Comparison of ENCODE assay signal across 12 cellular contexts in the genomic region with DNA sequence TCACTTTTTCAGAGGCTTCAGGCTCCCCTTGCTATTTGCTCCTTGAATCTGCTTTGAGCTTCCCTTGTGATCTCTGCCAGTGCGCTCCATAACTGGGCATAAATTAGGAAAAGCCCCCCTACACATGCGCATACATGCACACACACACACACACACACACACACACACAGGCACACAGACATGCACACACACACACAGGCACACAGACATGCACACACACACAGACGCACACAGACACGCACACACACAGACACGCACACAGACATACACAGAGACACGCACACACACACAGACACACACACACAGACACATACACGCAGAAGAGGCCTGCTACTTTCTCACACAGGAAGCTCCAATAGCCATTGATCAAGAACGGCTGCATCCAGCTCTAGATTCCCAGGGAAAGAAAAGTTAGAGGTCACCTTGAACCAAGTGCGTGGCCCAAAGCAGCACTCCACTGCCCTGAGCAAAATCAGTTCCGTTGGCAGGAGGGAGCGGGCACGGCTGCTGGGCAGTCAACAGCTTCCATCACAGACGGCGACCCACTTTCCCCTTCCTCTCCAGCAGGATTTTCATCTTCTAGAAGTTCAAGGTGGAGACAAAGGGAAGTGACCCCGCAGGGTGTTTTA.
"Had no signal": no experiment of that assay in that cellular context is flagged by ENCODE, and none has a peak within 500 bp of the region (broad histone marks: within the 10 kb centered on the region; RNA-seq: fewer than 3 reads in every experiment).

No MANE protein-coding gene starts in this region.

- H3K4me3 Mint-ChIP-seq: activated CD4-positive, alpha-beta memory T cell treated with anti-CD3 and anti-CD28 coated beads for 36 hours; activated T-cell treated with anti-CD3 and anti-CD28 coated beads, Interleukin-2, amount 50 U/mL, for 72 hours; T-helper 2 cell treated with Interferon-gamma antibody and Interleukin-4, amounts not matched to agents 5 μg/mL and 100 μg/mL, for 36 hours had no signal

- DNase-seq: activated CD4-positive, alpha-beta memory T cell treated with anti-CD3 and anti-CD28 coated beads for 36 hours; activated naive CD4-positive, alpha-beta T cell; activated T-cell treated with anti-CD3 and anti-CD28 coated beads, Interleukin-2, amount 50 U/mL, for 72 hours; aorta; gastrocnemius medialis; kidney; left ventricle myocardium inferior; mesendoderm; small intestine; transverse colon had no signal

- H3K4me3 ChIP-seq: gastrocnemius medialis, left ventricle myocardium inferior, right atrium auricular region, transverse colon had no signal

- H3K4me1 ChIP-seq: gastrocnemius medialis, left ventricle myocardium inferior, right atrium auricular region had no signal

- H3K27ac Mint-ChIP-seq: activated CD4-positive, alpha-beta memory T cell treated with anti-CD3 and anti-CD28 coated beads for 36 hours; activated T-cell treated with anti-CD3 and anti-CD28 coated beads, Interleukin-2, amount 50 U/mL, for 72 hours; T-helper 2 cell treated with Interferon-gamma antibody and Interleukin-4, amounts not matched to agents 5 μg/mL and 100 μg/mL, for 36 hours had no signal

- H3K27me3 Mint-ChIP-seq: activated CD4-positive, alpha-beta memory T cell treated with anti-CD3 and anti-CD28 coated beads for 36 hours had no signal

- H3K9me3 Mint-ChIP-seq: activated T-cell treated with anti-CD3 and anti-CD28 coated beads, Interleukin-2, amount 50 U/mL, for 72 hours; T-helper 2 cell treated with Interferon-gamma antibody and Interleukin-4, amounts not matched to agents 5 μg/mL and 100 μg/mL, for 36 hours had no signal

- H3K27ac ChIP-seq: gastrocnemius medialis, left ventricle myocardium inferior, right atrium auricular region, transverse colon had no signal

- ATAC-seq: activated T-cell treated with anti-CD3 and anti-CD28 coated beads, Interleukin-2, amount 50 U/mL, for 72 hours; gastrocnemius medialis had no signal

- H3K27me3 ChIP-seq: gastrocnemius medialis, right atrium auricular region, transverse colon had no signal

- H3K9me3 ChIP-seq: gastrocnemius medialis, transverse colon had no signal
